33 cellular contexts compared by ENCODE assay signal in genomic region chr3:162541923-162542322, GRCh38.
DNase-seq lines count a peak whose midpoint lies in the region; ATAC-seq, FAIRE-seq and TF ChIP-seq lines count a peak whose summit lies in the region.
"Had no signal": no experiment of that assay in that cellular context is flagged by ENCODE, and none has a peak within 500 bp of the region (broad histone marks: within the 10 kb centered on the region; RNA-seq: fewer than 3 reads in every experiment).

No MANE protein-coding gene starts in this region.

- CTCF ChIA-PET in HEK293 (lab: Yijun Ruan, JAX) (no interaction called here), H1 (lab: Charles Lee; ENCODE audit: partially characterized antibody) (interaction anchor here (1.3 kb wide), 1 partner anchor 949 kb away, joined by 3 read pairs; no protein-coding TSS in a partner anchor), HepG2 (lab: Yijun Ruan, JAX; ENCODE audit: low intra/inter-chr PET ratio, low total read pairs) (no interaction called here)

- no peak for TF ChIP-seq POLR2A in H1 (IDR thresholded peaks at IDR 0.05; ENCODE audit: control extremely low read depth in 1 of 2, low read depth in 2 of 2, low read length in 2 of 2)
- no peak for TF ChIP-seq POLR2A in HepG2 (IDR thresholded peaks at IDR 0.05; ENCODE audit: insufficient read depth in 1 of 2, low read depth in 2 of 2, low read length in 2 of 2)

- H3K4me3 ChIP-seq in HEK293 (ENCODE audit: low read depth, low read length), result no peak overlapping the region
- no peak overlapping the region for H3K4me3 ChIP-seq in H1 (ENCODE audit: extremely low read depth in 1 of 4, insufficient read depth in 2 of 4, low read depth in 3 of 4, low read length in 4 of 4)
- H3K4me3 ChIP-seq in neural cell (ENCODE audit: low read length), result no peak overlapping the region
- no peak overlapping the region for H3K4me3 ChIP-seq in HepG2 (replicated peaks in 1 of 3; ENCODE audit: insufficient read depth in 1 of 3, low read depth in 2 of 3, low read length in 3 of 3)
- H3K4me3 ChIP-seq: A549; BLaER1; BLaER1 treated with 17β-estradiol and CSF1 and Interleukin-3, amounts not matched to agents 10 nM and 100 nM had no signal

- no peaks in the 10 kb centered on the region for H3K36me3 ChIP-seq in HEK293 (ENCODE audit: control insufficient read depth in 2 of 2, insufficient read depth in 1 of 2, low read length in 2 of 2)
- no peaks in the 10 kb centered on the region for H3K36me3 ChIP-seq in H1 (ENCODE audit: control insufficient read depth in 2 of 4, insufficient read depth in 4 of 4, low read length in 3 of 4)
- no peaks in the 10 kb centered on the region for H3K36me3 ChIP-seq in neural cell (ENCODE audit: insufficient read depth, low read length)
- H3K36me3 ChIP-seq in HepG2 (replicated peaks in 1 of 2; ENCODE audit: control insufficient read depth in 1 of 2, insufficient read depth in 2 of 2, low read length in 2 of 2), result no peaks in the 10 kb centered on the region
- H3K36me3 ChIP-seq: BE2C; BLaER1; BLaER1 treated with 17β-estradiol and CSF1 and Interleukin-3, amounts not matched to agents 10 nM and 100 nM had no signal

- no peak overlapping the region for H3K9ac ChIP-seq in H1 (replicated peaks in 1 of 4; ENCODE audit: extremely low read depth in 1 of 4, low read depth in 3 of 4, low read length in 3 of 4)
- no peak overlapping the region for H3K9ac ChIP-seq in neural cell (ENCODE audit: low read length)
- no peak overlapping the region for H3K9ac ChIP-seq in HepG2 (ENCODE audit: insufficient read depth, low read depth, low read length)
- H3K9ac ChIP-seq: BLaER1; BLaER1 treated with 17β-estradiol and CSF1 and Interleukin-3, amounts not matched to agents 10 nM and 100 nM had no signal

- no peak for FAIRE-seq in H1 (lab: Jason Lieb, UNC)
- FAIRE-seq in HepG2 (lab: Jason Lieb, UNC), result no peak
- FAIRE-seq: A204.1, A549, D721Med had no signal

- H3K14ac ChIP-seq in H1 (ENCODE audit: insufficient read length), result peak overlapping the region; percentile 68

- H2AFZ ChIP-seq in H1 (ENCODE audit: low read length), result no peak overlapping the region
- no peak overlapping the region for H2AFZ ChIP-seq in neural cell (ENCODE audit: low read depth, low read length)
- H2AFZ ChIP-seq in HepG2 (ENCODE audit: low read length), result no peak overlapping the region

- peak overlapping the region; percentile 76; the same call in 1 of the 2 replicates for H2BK12ac ChIP-seq in H1 (ENCODE audit: low read depth, low read length)

- no peak overlapping the region for H3K4ac ChIP-seq in H1 (replicated peaks; ENCODE audit: insufficient read length, low read depth, low read length)

- no peak overlapping the region for H2BK20ac ChIP-seq in H1 (ENCODE audit: low read length)

- H4K91ac ChIP-seq in H1 (replicated peaks; ENCODE audit: insufficient read length, low read length), result no peak overlapping the region

- no peaks in the 10 kb centered on the region for H3K9me2 ChIP-seq in neural cell (ENCODE audit: insufficient read depth, low read length)

- no TSS peak for BruUV-seq in HepG2 (replicated peaks; lab: Mats Ljungman, UMichigan)

- no peak overlapping the region for H2BK15ac ChIP-seq in H1 (ENCODE audit: low read length)

- H2BK120ac ChIP-seq in H1 (replicated peaks; ENCODE audit: low read depth, low read length), result no peak overlapping the region

- H3K18ac ChIP-seq in H1 (ENCODE audit: extremely low read depth, low read length), result no peak overlapping the region

- H3K23ac ChIP-seq in H1 (ENCODE audit: insufficient read length), result no peak overlapping the region

- TF ChIP-seq RAD21 in H1 (IDR thresholded peaks at IDR 0.05 in 1 of 2, conservative IDR thresholded peaks at IDR 0.05 in 1 of 2; ENCODE audit: low read depth in 2 of 2, low read length in 2 of 2) (no peak), neural cell (conservative IDR thresholded peaks at IDR 0.05) (no peak), HepG2 (CRISPR knock-in tag; IDR thresholded peaks at IDR 0.05) (no peak)

- no peak overlapping the region for H3K27ac ChIP-seq in HEK293 (ENCODE audit: extremely low read depth, low read depth, low read length)
- H3K27ac ChIP-seq in H1 (ENCODE audit: low read depth, low read length), result no peak overlapping the region
- no peak overlapping the region for H3K27ac ChIP-seq in neural cell (ENCODE audit: low read length)
- H3K27ac ChIP-seq in HepG2 (ENCODE audit: extremely low read length, insufficient read depth, low read length), result no peak overlapping the region
- H3K27ac ChIP-seq: 22Rv1; A549; BLaER1; BLaER1 treated with 17β-estradiol and CSF1 and Interleukin-3, amounts not matched to agents 10 nM and 100 nM; C4-2B had no signal

- in situ Hi-C loops in HepG2 (cut with HindIII; ENCODE audit: extremely low pct_ligation_motif_present, low pct_unique_long_range_greater_than_20kb), result no loop called here

- H3K79me1 ChIP-seq in H1 (ENCODE audit: low read depth, low read length), result no peaks in the 10 kb centered on the region

- no peak for TF ChIP-seq EP300 in H1 (IDR thresholded peaks at IDR 0.05; ENCODE audit: borderline replicate concordance in 1 of 2, low read depth in 2 of 2, low read length in 2 of 2)
- TF ChIP-seq EP300 in neural cell (conservative IDR thresholded peaks at IDR 0.05; ENCODE audit: poor library complexity, severe bottlenecking), result no peak
- no peak for TF ChIP-seq EP300 in HepG2 (IDR thresholded peaks at IDR 0.05; ENCODE audit: low read depth in 2 of 2, low read length in 2 of 2)
- no peak for TF ChIP-seq EP300 in HepG2 (CRISPR knock-in tag; IDR thresholded peaks at IDR 0.05; ENCODE audit: borderline replicate concordance)

- intact Hi-C loops in HepG2 (cut with micrococcal nuclease; ENCODE audit: unreplicated experiment), result no loop called here

- H3K4me2 ChIP-seq in H1 (ENCODE audit: insufficient read depth in 1 of 2, low read depth in 2 of 2, low read length in 2 of 2) (no peak overlapping the region), neural cell (ENCODE audit: low read length) (no peak overlapping the region), HepG2 (ENCODE audit: low read depth, low read length) (no peak overlapping the region)
- H3K4me2 ChIP-seq: A549; BLaER1; BLaER1 treated with 17β-estradiol and CSF1 and Interleukin-3, amounts not matched to agents 10 nM and 100 nM had no signal

- no peak overlapping the region for H4K8ac ChIP-seq in H1 (ENCODE audit: extremely low read depth, insufficient read depth, low read length)

- H3K4me1 ChIP-seq in HEK293 (ENCODE audit: control insufficient read depth, insufficient read depth, low read length), result no peaks in the 10 kb centered on the region
- no peaks in the 10 kb centered on the region for H3K4me1 ChIP-seq in H1 (replicated peaks in 1 of 4; ENCODE audit: control insufficient read depth in 3 of 4, insufficient read depth in 4 of 4, low read length in 3 of 4)
- no peaks in the 10 kb centered on the region for H3K4me1 ChIP-seq in HepG2 (ENCODE audit: insufficient read depth, low read length)
- H3K4me1 ChIP-seq: A549, BE2C, BLaER1, Caco-2 had no signal

- H3K27me3 ChIP-seq in H1 (replicated peaks in 1 of 4; ENCODE audit: control insufficient read depth in 3 of 4, extremely low read depth in 1 of 4, insufficient read depth in 3 of 4, low read length in 3 of 4) (no peaks in the 10 kb centered on the region), neural cell (ENCODE audit: insufficient read depth, low read depth, low read length) (no peaks in the 10 kb centered on the region), HepG2 (ENCODE audit: control insufficient read depth in 1 of 2, insufficient read depth in 2 of 2, low read length in 2 of 2) (no peaks in the 10 kb centered on the region)
- H3K27me3 ChIP-seq: BE2C; BLaER1; BLaER1 treated with 17β-estradiol and CSF1 and Interleukin-3, amounts not matched to agents 10 nM and 100 nM had no signal

- H3K56ac ChIP-seq in H1 (replicated peaks; ENCODE audit: insufficient read length, low read depth, low read length), result no peak overlapping the region

- no peak for ATAC-seq in HepG2
- ATAC-seq: A549; CD8-positive, alpha-beta T cell had no signal

- H3K79me2 ChIP-seq in H1 (ENCODE audit: control insufficient read depth in 1 of 2, insufficient read depth in 2 of 2, low read length in 2 of 2), result no peaks in the 10 kb centered on the region
- H3K79me2 ChIP-seq in neural cell (replicated peaks; ENCODE audit: insufficient read depth, low read length), result no peaks in the 10 kb centered on the region
- H3K79me2 ChIP-seq in HepG2 (ENCODE audit: insufficient read depth, low read length), result no peaks in the 10 kb centered on the region

- POLR2A ChIA-PET in HEK293 (lab: Yijun Ruan, JAX) (no interaction called here), H1 (lab: Charles Lee; ENCODE audit: partially characterized antibody) (no interaction called here), HepG2 (lab: Yijun Ruan, JAX) (no interaction called here)

- TF ChIP-seq CTCF in HEK293 (tag by site-specific recombination; IDR thresholded peaks at IDR 0.05) (no peak), H1 (IDR thresholded peaks at IDR 0.05; ENCODE audit: control extremely low read depth in 1 of 3, insufficient read depth in 1 of 3, low read depth in 1 of 3, low read length in 3 of 3) (no peak), neural cell (IDR thresholded peaks at IDR 0.05; ENCODE audit: poor library complexity, severe bottlenecking) (no peak), HepG2 (CRISPR knock-in tag; IDR thresholded peaks at IDR 0.05) (no peak)

- no peaks in the 10 kb centered on the region for H3F3A ChIP-seq in neural cell (ENCODE audit: insufficient read depth, low read length, poor library complexity, severe bottlenecking)

- H3K9me3 ChIP-seq in HEK293 (ENCODE audit: control insufficient read depth, insufficient read depth, low read depth, low read length), result no peaks in the 10 kb centered on the region
- no peaks in the 10 kb centered on the region for H3K9me3 ChIP-seq in H1 (ENCODE audit: insufficient read depth in 2 of 2, low read depth in 1 of 2, low read length in 1 of 2)
- no peaks in the 10 kb centered on the region for H3K9me3 ChIP-seq in neural cell (ENCODE audit: low read length)
- H3K9me3 ChIP-seq in HepG2 (ENCODE audit: low read length), result no peaks in the 10 kb centered on the region
- H3K9me3 ChIP-seq: A549; BE2C; BLaER1; BLaER1 treated with 17β-estradiol and CSF1 and Interleukin-3, amounts not matched to agents 10 nM and 100 nM; Caco-2 had no signal

- no peak overlapping the region for H4K5ac ChIP-seq in H1 (ENCODE audit: insufficient read length, low read depth, low read length)

- H2AK5ac ChIP-seq in H1 (ENCODE audit: low read depth, low read length), result no peak overlapping the region

- DNase-seq in H1 (ENCODE audit: low read depth in 1 of 2, low spot score in 2 of 2) (no peak), HepG2 (ENCODE audit: low spot score) (no peak), NCI-H748 treated with DMSO at 0.1 percent for 48 hours (lab: John Stamatoyannopoulos, UW) (no peak), NCI-H82 treated with DMSO at 0.1 percent for 48 hours (lab: John Stamatoyannopoulos, UW; ENCODE audit: unreplicated experiment) (no peak)
- DNase-seq: 8988T; ACHN; AML-193; BE2C; C1 segment of cervical spinal cord; Caco-2; Calu3; CD4-positive, alpha-beta memory T cell; CD4-positive, alpha-beta T cell; CD4-positive, CD25-positive, alpha-beta regulatory T cell; CD8-positive, alpha-beta memory T cell; CD8-positive, alpha-beta T cell; COR-L47; DMS 273 treated with DMSO at 0.1 percent for 48 hours; DMS153; DMS53; DMS79; DMS79 treated with DMSO at 0.1 percent for 48 hours; DND-41; EL had no signal

- H3K23me2 ChIP-seq in H1 (ENCODE audit: low read depth, low read length), result no peaks in the 10 kb centered on the region

- H2BK5ac ChIP-seq in H1 (ENCODE audit: low read depth, low read length), result no peak overlapping the region

- WGBS in H1 (ENCODE audit: extremely low coverage in 1 of 2, insufficient coverage in 1 of 2, insufficient read length in 1 of 2, insufficient replicate concordance in 2 of 2, low coverage in 1 of 2, low lambda C conversion rate in 2 of 2, missing lambda C conversion rate in 1 of 2), 2 experiments, result 61 to 100% methylated on average over 1 to 2 of the region's 2 CpGs
- WGBS in HepG2 (ENCODE audit: low lambda C conversion rate), result 5% methylated on average over 2 of the region's 2 CpGs

- H4K20me1 ChIP-seq in H1 (replicated peaks in 1 of 2; ENCODE audit: control insufficient read depth in 1 of 2, insufficient read depth in 2 of 2, low read length in 2 of 2) (no peaks in the 10 kb centered on the region), neural cell (ENCODE audit: insufficient read depth) (no peaks in the 10 kb centered on the region), HepG2 (ENCODE audit: insufficient read depth, low read length) (no peaks in the 10 kb centered on the region)
- H4K20me1 ChIP-seq: BLaER1; BLaER1 treated with 17β-estradiol and CSF1 and Interleukin-3, amounts not matched to agents 10 nM and 100 nM had no signal
